ENCODE assay signal across 27 cellular contexts in the genomic region with DNA sequence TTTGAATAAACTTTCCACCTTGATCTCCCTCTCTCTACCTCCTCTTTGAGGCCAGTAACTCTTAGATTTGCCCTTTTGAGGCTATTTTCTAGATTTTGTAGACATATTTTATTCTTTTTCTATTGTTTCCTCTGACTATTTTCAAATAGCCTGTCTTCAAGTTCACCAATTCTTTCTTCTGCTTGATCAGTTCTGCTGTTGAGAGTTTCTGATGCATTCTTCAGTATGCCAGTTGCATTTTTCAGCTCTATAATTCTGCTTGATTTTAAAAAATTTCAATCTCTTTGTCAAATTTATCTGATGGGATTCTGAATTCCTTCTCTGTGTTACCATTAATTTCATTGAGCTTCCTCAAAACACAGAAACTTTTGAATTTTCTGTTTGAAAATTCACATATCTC.
"Had no signal": no experiment of that assay in that cellular context is flagged by ENCODE, and none has a peak within 500 bp of the region (broad histone marks: within the 10 kb centered on the region; RNA-seq: fewer than 3 reads in every experiment).

No MANE protein-coding gene starts in this region.

- H3K36me3 ChIP-seq: colonic mucosa, esophagus muscularis mucosa, esophagus squamous epithelium, gastrocnemius medialis, gastroesophageal sphincter, heart left ventricle, heart right ventricle had no signal

- DNase-seq: colonic mucosa; cortex of kidney; dermis blood vessel endothelial cell; dorsolateral prefrontal cortex; effector CD4-positive, alpha-beta T cell; effector CD8-positive, alpha-beta T cell; effector memory CD4-positive, alpha-beta T cell; effector memory CD8-positive, alpha-beta T cell; endodermal cell; esophagus squamous epithelium; foreskin fibroblast; foreskin keratinocyte; foreskin melanocyte; gastrocnemius medialis; glutamatergic neuron; head of caudate nucleus; heart left ventricle; heart right ventricle had no signal

- FAIRE-seq: colon, endometrium, endothelial cell of umbilical vein, frontal cortex had no signal

- H3K27me3 ChIP-seq: colonic mucosa, dorsolateral prefrontal cortex, esophagus muscularis mucosa, esophagus squamous epithelium, foreskin keratinocyte, gastrocnemius medialis, gastroesophageal sphincter, heart left ventricle, heart right ventricle had no signal

- H3K9me3 ChIP-seq: colonic mucosa, gastrocnemius medialis had no signal

- H3K4me1 ChIP-seq: colonic mucosa, esophagus squamous epithelium, foreskin keratinocyte, gastrocnemius medialis, heart right ventricle had no signal

- H3K4me3 ChIP-seq: colonic mucosa, coronary artery, dorsolateral prefrontal cortex, esophagus muscularis mucosa, esophagus squamous epithelium, gastrocnemius medialis, gastroesophageal sphincter, heart left ventricle, heart right ventricle had no signal

- H3K27ac ChIP-seq: colonic mucosa, coronary artery, dorsolateral prefrontal cortex, epithelial cell of prostate, esophagus muscularis mucosa, esophagus squamous epithelium, foreskin keratinocyte, gastrocnemius medialis, gastroesophageal sphincter, heart left ventricle, heart right ventricle had no signal

- ATAC-seq: effector memory CD8-positive, alpha-beta T cell; esophagus mucosa; foreskin keratinocyte; gastrocnemius medialis; gastroesophageal sphincter; heart left ventricle; heart right ventricle had no signal
